ENCODE assay signal across 11 cellular contexts in genomic region chr14:104799239-104799599, GRCh38. TPM values are rescaled to one million over a fixed set of nuclear protein-coding genes. Genes with fewer than 3 reads are reported as not detected.
DNase-seq lines count a peak whose midpoint lies in the region; ATAC-seq, FAIRE-seq and TF ChIP-seq lines count a peak whose summit lies in the region.
"Had no signal": no experiment of that assay in that cellular context is flagged by ENCODE, and none has a peak within 500 bp of the region (broad histone marks: within the 10 kb centered on the region; RNA-seq: fewer than 3 reads in every experiment).

No MANE protein-coding gene starts in this region.

- TF ChIP-seq POLR2A in breast epithelium (IDR thresholded peaks at IDR 0.05) (no peak), tibial nerve (IDR thresholded peaks at IDR 0.05) (no peak)

- peaks cover 2% of the 10 kb centered on the region for H3K36me3 Mint-ChIP-seq in activated naive CD4-positive, alpha-beta T cell treated with anti-CD3 and anti-CD28 coated beads for 36 hours (ENCODE audit: low read depth)
- H3K36me3 Mint-ChIP-seq in naive B cell = no peaks in the 10 kb centered on the region

- WGBS in tibial nerve, 2 donors = 29 to 40% methylated on average over 7 of the region's 7 CpGs

- peak overlapping the region; percentile 3 for H3K4me3 Mint-ChIP-seq in activated naive CD4-positive, alpha-beta T cell treated with anti-CD3 and anti-CD28 coated beads for 36 hours
- peak overlapping the region; percentile 65 to 90 (median 80) for H3K4me3 Mint-ChIP-seq in naive B cell

- intact Hi-C loops in activated naive CD4-positive, alpha-beta T cell treated with anti-CD3 and anti-CD28 coated beads for 36 hours (cut with micrococcal nuclease) = no loop called here
- intact Hi-C loops in breast epithelium (cut with DNase I; ENCODE audit: low total_unique reads) = no loop called here

- CTCF ChIA-PET in activated naive CD4-positive, alpha-beta T cell treated with anti-CD3 and anti-CD28 coated beads for 36 hours (lab: Charles Lee) = no interaction called here

- TF ChIP-seq EP300 in tibial nerve (IDR thresholded peaks at IDR 0.05) = no peak

- H3K9me3 Mint-ChIP-seq in activated naive CD4-positive, alpha-beta T cell treated with anti-CD3 and anti-CD28 coated beads for 36 hours = no peaks in the 10 kb centered on the region
- no peaks in the 10 kb centered on the region for H3K9me3 Mint-ChIP-seq in naive B cell

- DNase-seq in activated naive CD4-positive, alpha-beta T cell treated with anti-CD3 and anti-CD28 coated beads for 36 hours = no peak
- no peak for DNase-seq in activated naive CD4-positive, alpha-beta T cell treated with anti-CD3 and anti-CD28 coated beads, Interleukin-2, amount 50 U/mL, for 16 hours
- DNase-seq in breast epithelium (ENCODE audit: low spot score in 2 of 2) (no peak), naive B cell (no peak), tibial nerve (ENCODE audit: low spot score in 2 of 2) (no peak), frontal cortex (ENCODE audit: low spot score in 2 of 2) (no peak)
- DNase-seq in central memory CD4-positive, alpha-beta T cell = no peak
- DNase-seq: KG1, PC-9 had no signal

- TF ChIP-seq CTCF in breast epithelium (IDR thresholded peaks at IDR 0.05) (no peak), tibial nerve (IDR thresholded peaks at IDR 0.05) (no peak)

- no peak for FAIRE-seq in frontal cortex (lab: Jason Lieb, UNC)

- H3K27ac ChIP-seq in breast epithelium (peak overlapping the region; percentile 97 to 98), tibial nerve (peak overlapping the region; percentile 92 to 99 (median 95))
- H3K27ac ChIP-seq: PC-9 had no signal

- H3K4me1 Mint-ChIP-seq in activated naive CD4-positive, alpha-beta T cell treated with anti-CD3 and anti-CD28 coated beads for 36 hours (ENCODE audit: low read depth) = peaks cover 28% of the 10 kb centered on the region
- H3K4me1 Mint-ChIP-seq in naive B cell = peaks cover 42 to 54% (median 46%) of the 10 kb centered on the region in 3 donors

- no peaks in the 10 kb centered on the region for H3K36me3 ChIP-seq in breast epithelium
- H3K36me3 ChIP-seq in tibial nerve = peaks cover 0 to 5% (median 0%) of the 10 kb centered on the region in 3 donors

- H3K4me3 ChIP-seq in breast epithelium = no peak overlapping the region
- peak overlapping the region in 1 of 4 donors; percentile 93 for H3K4me3 ChIP-seq in tibial nerve

- ATAC-seq in naive B cell (ENCODE audit: low read depth in 2 of 2) = no peak
- no peak for ATAC-seq in activated CD4-positive, CD25-positive, alpha-beta regulatory T cell treated with anti-CD3 and anti-CD28 coated beads, Interleukin-2, amount 50 U/mL, for 24 hours

- no peaks in the 10 kb centered on the region for H3K27me3 ChIP-seq in breast epithelium
- no peaks in the 10 kb centered on the region for H3K27me3 ChIP-seq in tibial nerve

- H3K27ac Mint-ChIP-seq in activated naive CD4-positive, alpha-beta T cell treated with anti-CD3 and anti-CD28 coated beads for 36 hours = peak overlapping the region; percentile 13
- peak overlapping the region; percentile 4 to 94 (median 72) for H3K27ac Mint-ChIP-seq in naive B cell

- peaks cover 11% of the 10 kb centered on the region in 2 donors for H3K4me1 ChIP-seq in breast epithelium
- H3K4me1 ChIP-seq in tibial nerve = peaks cover 0 to 77% (median 26%) of the 10 kb centered on the region in 4 donors

- H3K27me3 Mint-ChIP-seq in activated naive CD4-positive, alpha-beta T cell treated with anti-CD3 and anti-CD28 coated beads for 36 hours (ENCODE audit: low read depth) = no peaks in the 10 kb centered on the region
- H3K27me3 Mint-ChIP-seq in naive B cell = no peaks in the 10 kb centered on the region

- H3K9me3 ChIP-seq in breast epithelium (no peaks in the 10 kb centered on the region), tibial nerve (no peaks in the 10 kb centered on the region)

RNA-seq across cellular contexts. Expression of gene ZBTB42, which starts 1.7 kb away (rescaled TPM):
- 1 to 10 TPM; 1.3 to 1.6 TPM for total RNA-seq in activated naive CD4-positive, alpha-beta T cell treated with anti-CD3 and anti-CD28 coated beads for 36 hours
- total RNA-seq in breast epithelium (10 to 100 TPM in 1 of 3 donors, 1 to 10 TPM in 2; 3.5 to 11.4 (median 9.2) TPM), tibial nerve (10 to 100 TPM in 1 of 4 donors, 1 to 10 TPM in 3; 5.9 to 12.3 (median 6.7) TPM), frontal cortex (0.41 TPM)
- polyA plus RNA-seq in naive B cell (ENCODE audit: low read depth in 6 of 6) = 1 to 10 TPM in 4 of 6 donors, under 1 TPM in 2; 0.84 to 1.9 (median 1.2) TPM
- polyA plus RNA-seq: neural cell had no signal

RNA-seq across cellular contexts. Expression of gene AKT1, which starts 3.7 kb away (rescaled TPM):
- 100 to 1,000 TPM; 114 to 115 TPM for total RNA-seq in activated naive CD4-positive, alpha-beta T cell treated with anti-CD3 and anti-CD28 coated beads for 36 hours
- total RNA-seq in breast epithelium = 100 to 1,000 TPM in 2 of 3 donors, 10 to 100 TPM in 1; 91.9 to 119 (median 116) TPM
- polyA plus RNA-seq in naive B cell (ENCODE audit: low read depth in 6 of 6) = 10 to 100 TPM in 5 of 6 donors, 1 to 10 TPM in 1; 6.3 to 22.0 (median 14.1) TPM
- total RNA-seq in tibial nerve = 100 to 1,000 TPM; 130 to 199 (median 144) TPM
- 130 TPM for total RNA-seq in frontal cortex

RNA-seq across cellular contexts. Expression of gene SIVA1, which starts 46.3 kb away (rescaled TPM):
- total RNA-seq in activated naive CD4-positive, alpha-beta T cell treated with anti-CD3 and anti-CD28 coated beads for 36 hours = 10 to 100 TPM; 86.1 to 92.7 TPM
- total RNA-seq in breast epithelium (100 to 1,000 TPM; 181 to 225 (median 223) TPM), tibial nerve (100 to 1,000 TPM; 260 to 422 (median 378) TPM), frontal cortex (20.4 TPM)
- polyA plus RNA-seq in naive B cell (ENCODE audit: low read depth in 6 of 6) = 100 to 1,000 TPM; 191 to 266 (median 227) TPM
